In the genomic region with DNA sequence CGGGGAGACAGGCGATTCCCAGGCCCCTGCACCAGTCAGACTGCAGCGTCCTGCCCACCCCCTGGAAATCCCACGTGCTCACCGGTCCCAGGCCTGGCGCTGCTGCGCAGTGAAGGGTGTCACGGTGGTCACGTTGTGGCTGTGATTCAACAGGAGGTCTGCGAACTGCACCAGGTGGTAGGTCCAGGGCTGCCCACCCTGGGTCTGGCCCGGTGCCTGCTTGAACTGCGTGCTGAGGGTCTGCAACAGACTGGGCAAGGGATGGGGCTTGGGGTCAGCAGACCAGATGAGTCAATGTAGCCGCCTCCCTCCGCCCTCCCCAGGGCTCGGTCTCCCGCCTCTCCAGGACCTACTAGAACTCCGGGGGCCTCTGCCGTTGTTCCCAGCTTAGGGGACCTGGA, we compare ENCODE assay signal across 23 cellular contexts. TPM values are rescaled to one million over a fixed set of nuclear protein-coding genes. Genes with fewer than 3 reads are reported as not detected.
"Had no signal": no experiment of that assay in that cellular context is flagged by ENCODE, and none has a peak within 500 bp of the region (broad histone marks: within the 10 kb centered on the region; RNA-seq: fewer than 3 reads in every experiment).

No MANE protein-coding gene starts in this region.

- H3K27ac Mint-ChIP-seq: naive thymus-derived CD8-positive, alpha-beta T cell had no signal

- H3K27me3 Mint-ChIP-seq: naive thymus-derived CD8-positive, alpha-beta T cell had no signal

- H3K4me3 Mint-ChIP-seq: naive thymus-derived CD8-positive, alpha-beta T cell had no signal

- H3K36me3 ChIP-seq: uterus had no signal

- H3K9me3 ChIP-seq: pancreas, prostate gland, right lobe of liver, tibial artery, upper lobe of left lung, uterus had no signal

- H3K4me1 ChIP-seq: pancreas, prostate gland, right lobe of liver, tibial artery, upper lobe of left lung, uterus had no signal

- H3K9me3 Mint-ChIP-seq: naive thymus-derived CD8-positive, alpha-beta T cell had no signal

- H3K4me3 ChIP-seq: dorsolateral prefrontal cortex, hepatocyte, pancreas, prostate gland, right lobe of liver, tibial artery, upper lobe of left lung, uterus had no signal

- H2AFZ ChIP-seq: hepatocyte had no signal

- DNase-seq: cortex of kidney; dorsolateral prefrontal cortex; effector CD8-positive, alpha-beta T cell; foreskin melanocyte; head of caudate nucleus; mammary epithelial cell; nucleus accumbens; stimulated activated CD4-positive, alpha-beta T cell treated with anti-CD3 and anti-CD28 coated beads, Interleukin-2, amount 100 ng/mL, for 48 hours; stimulated activated naive CD4-positive, alpha-beta T cell treated with Interleukin-2 at 50 U/mL for 16 hours; uterus had no signal

- FAIRE-seq: pancreas had no signal

- H3K27me3 ChIP-seq: dorsolateral prefrontal cortex, hepatocyte, pancreas, right lobe of liver, tibial artery, upper lobe of left lung, uterus had no signal

- H3K4me2 ChIP-seq: hepatocyte had no signal

- ATAC-seq: naive thymus-derived CD8-positive, alpha-beta T cell; pancreas; right lobe of liver had no signal

- H3K27ac ChIP-seq: dorsolateral prefrontal cortex, hepatocyte, pancreas, prostate gland, right lobe of liver, tibial artery, upper lobe of left lung, uterus had no signal

- H3K79me2 ChIP-seq: hepatocyte had no signal

RNA-seq across cellular contexts. Expression of gene GGT6, which starts 12.3 kb away (rescaled TPM):
- total RNA-seq: hepatocyte; mesenteric fat pad; mononuclear cell; naive thymus-derived CD8-positive, alpha-beta T cell; skeletal muscle tissue; temporal lobe had no signal
- polyA plus RNA-seq: hepatocyte; naive thymus-derived CD8-positive, alpha-beta T cell; neural cell had no signal

RNA-seq across cellular contexts. Expression of gene SMTNL2, which starts 36.3 kb away (rescaled TPM):
- total RNA-seq: liver; mammary epithelial cell; mononuclear cell; naive thymus-derived CD8-positive, alpha-beta T cell had no signal
- polyA plus RNA-seq: mammary epithelial cell; naive thymus-derived CD8-positive, alpha-beta T cell had no signal

RNA-seq across cellular contexts. Expression of gene SPNS2, which starts 49.4 kb away (rescaled TPM):
- polyA plus RNA-seq: mammary epithelial cell had no signal
